1 cellular context compared by ENCODE assay signal in genomic region chr9:127340721-127341120, GRCh38.
TF ChIP-seq lines count a peak whose summit lies in the region.

No MANE protein-coding gene starts in this region.

TF ChIP-seq in endothelial cell of umbilical vein, 7 proteins besides CTCF, POLR2A, EP300 and RAD21 (continued from another document):
- TF ChIP-seq MYC (IDR thresholded peaks at IDR 0.05; ENCODE audit: low read depth, low read length) = no peak
- TF ChIP-seq GATA2 (IDR thresholded peaks at IDR 0.05; ENCODE audit: insufficient read depth, insufficient read length, low read depth, low read length) = no peak
- TF ChIP-seq, protein P1, sequence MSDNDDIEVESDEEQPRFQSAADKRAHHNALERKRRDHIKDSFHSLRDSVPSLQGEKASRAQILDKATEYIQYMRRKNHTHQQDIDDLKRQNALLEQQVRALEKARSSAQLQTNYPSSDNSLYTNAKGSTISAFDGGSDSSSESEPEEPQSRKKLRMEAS (IDR thresholded peaks at IDR 0.05; ENCODE audit: insufficient read depth, insufficient read length) = no peak
- no peak for TF ChIP-seq EZH2 (IDR thresholded peaks at IDR 0.05; ENCODE audit: borderline replicate concordance, low read depth, low read length, severe bottlenecking)
- TF ChIP-seq FOS (IDR thresholded peaks at IDR 0.05; ENCODE audit: borderline replicate concordance, insufficient read depth, low read length) = no peak
- no peak for TF ChIP-seq POLR2AphosphoS5 (IDR thresholded peaks at IDR 0.05; ENCODE audit: insufficient read depth, low read depth, low read length)
